Comparison of ENCODE assay signal across 15 cellular contexts in the genomic region with DNA sequence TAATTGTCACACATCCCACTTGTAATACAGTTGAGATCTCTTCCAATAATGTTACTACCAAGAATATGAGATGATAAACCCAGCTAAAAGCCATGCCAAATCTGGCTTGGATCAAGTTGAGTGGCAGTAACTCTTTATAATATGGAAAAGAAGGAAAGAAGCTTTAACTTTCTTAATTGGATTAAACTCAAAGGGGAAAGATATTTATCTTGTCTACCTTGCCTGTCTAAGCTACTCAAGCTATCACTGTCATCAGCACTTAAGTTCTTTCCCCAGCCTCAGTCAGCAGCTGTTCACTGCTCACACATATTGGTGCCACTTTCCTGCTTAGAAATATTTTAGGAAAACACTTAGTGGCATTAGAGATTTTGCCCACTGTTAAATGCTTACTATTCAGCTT.
A peak's percentile ranks its signal among the peaks of the same experiment; 100 is the strongest.
DNase-seq lines count a peak whose midpoint lies in the region; ATAC-seq and TF ChIP-seq lines count a peak whose summit lies in the region.
"Had no signal": no experiment of that assay in that cellular context is flagged by ENCODE, and none has a peak within 500 bp of the region (broad histone marks: within the 10 kb centered on the region; RNA-seq: fewer than 3 reads in every experiment).

No MANE protein-coding gene starts in this region.

- ATAC-seq in GM18909 (IDR thresholded peaks at IDR 0.05; ENCODE audit: poor library complexity, unreplicated experiment): no peak
- ATAC-seq: CD8-positive, alpha-beta T cell; HCT116 had no signal

- H2AFZ ChIP-seq in SK-N-SH (ENCODE audit: low read depth): no peak overlapping the region
- H2AFZ ChIP-seq: GM23248 had no signal

- no peak overlapping the region for H3K27ac ChIP-seq in A673 (ENCODE audit: low read depth, low read length, poor library complexity, severe bottlenecking)
- no peak overlapping the region for H3K27ac ChIP-seq in SK-N-SH (ENCODE audit: low read depth in 2 of 2, low read length in 1 of 2)
- H3K27ac ChIP-seq: GM23248, HL-60 had no signal

- H3K4me3 ChIP-seq in A673 (ENCODE audit: low read depth, low read length, poor library complexity, severe bottlenecking) (no peak overlapping the region), SK-N-SH (ENCODE audit: low read depth in 2 of 2, low read length in 1 of 2) (no peak overlapping the region)
- H3K4me3 ChIP-seq: GM23248 had no signal

- no peaks in the 10 kb centered on the region for H3K27me3 Mint-ChIP-seq in MCF 10A (ENCODE audit: insufficient read depth, unreplicated experiment)

- H3K9me3 Mint-ChIP-seq in MCF 10A (ENCODE audit: unreplicated experiment): no peaks in the 10 kb centered on the region
- H3K9me3 Mint-ChIP-seq: CD14-positive monocyte; CD8-positive, alpha-beta T cell had no signal

- no peak overlapping the region for H3K4me3 Mint-ChIP-seq in MCF 10A (ENCODE audit: unreplicated experiment)
- H3K4me3 Mint-ChIP-seq: CD14-positive monocyte; CD8-positive, alpha-beta T cell had no signal

- H3K36me3 ChIP-seq in A673 (ENCODE audit: insufficient read depth, low read length, poor library complexity, severe bottlenecking): no peaks in the 10 kb centered on the region
- H3K36me3 ChIP-seq in SK-N-SH (replicated peaks in 1 of 2; ENCODE audit: control insufficient read depth in 1 of 2, insufficient read depth in 2 of 2, low read length in 1 of 2): no peaks in the 10 kb centered on the region

- CTCF ChIA-PET in A673 (lab: Charles Lee): no interaction called here
- CTCF ChIA-PET in SK-N-SH (lab: Yijun Ruan, JAX): no interaction called here
- CTCF ChIA-PET in MCF 10A (lab: Yijun Ruan, JAX): interaction anchor here (0.6 to 1.4 kb wide), 4 partner anchors 26 to 260 kb away, joined by 3 to 4 read pairs (median 3); no protein-coding TSS in a partner anchor

- H3K9me3 ChIP-seq in A673 (ENCODE audit: low read depth, low read length, poor library complexity, severe bottlenecking): no peaks in the 10 kb centered on the region
- no peaks in the 10 kb centered on the region for H3K9me3 ChIP-seq in SK-N-SH
- H3K9me3 ChIP-seq: Caco-2 had no signal

- H3K4me2 ChIP-seq in SK-N-SH: no peak overlapping the region

- H3K9ac ChIP-seq in SK-N-SH: no peak overlapping the region
- H3K9ac ChIP-seq: GM23248 had no signal

- intact Hi-C loops in A673 (cut with micrococcal nuclease; ENCODE audit: unreplicated experiment): no loop called here
- intact Hi-C loops in MCF 10A (cut with micrococcal nuclease): no loop called here

- DNase-seq in A673 (ENCODE audit: low spot score) (peak; percentile 12), NCI-H524 (lab: John Stamatoyannopoulos, UW) (peak; percentile 67 to 86), SK-N-SH (peak; percentile 1), myocyte (ENCODE audit: low read depth) (peak; percentile 28), SIG-M5 treated with dmso at 0.1 percent for 504 hours (lab: John Stamatoyannopoulos, UW; ENCODE audit: unreplicated experiment) (no peak), MCF 10A (ENCODE audit: unreplicated experiment) (no peak), COLO829 (ENCODE audit: low spot score) (no peak)
- DNase-seq: Caco-2; CD8-positive, alpha-beta T cell; DMS 273 treated with DMSO at 0.1 percent for 48 hours; GM23248 had no signal

- H3K27ac Mint-ChIP-seq in MCF 10A (ENCODE audit: low read depth, unreplicated experiment): no peak overlapping the region
- H3K27ac Mint-ChIP-seq: CD14-positive monocyte; CD8-positive, alpha-beta T cell had no signal

- H4K20me1 ChIP-seq in SK-N-SH (ENCODE audit: insufficient read depth): no peaks in the 10 kb centered on the region

- BruUV-seq in A673 (replicated peaks; lab: Mats Ljungman, UMichigan) (no TSS peak), MCF 10A (replicated peaks; lab: Mats Ljungman, UMichigan) (no TSS peak)

- TF ChIP-seq RAD21 in SK-N-SH (IDR thresholded peaks at IDR 0.05; ENCODE audit: low read length): no peak

- POLR2A ChIA-PET in A673 (lab: Charles Lee; ENCODE audit: low non-redundant PET): no interaction called here
- POLR2A ChIA-PET in SK-N-SH (lab: Yijun Ruan, JAX): no interaction called here
- POLR2A ChIA-PET in MCF 10A (lab: Yijun Ruan, JAX): no interaction called here

- TF ChIP-seq CTCF in A673 (conservative IDR thresholded peaks at IDR 0.05; ENCODE audit: low read depth, low read length) (no peak), SK-N-SH (IDR thresholded peaks at IDR 0.05) (no peak), MCF 10A (IDR thresholded peaks at IDR 0.05; ENCODE audit: unreplicated experiment) (no peak)

- no peak for TF ChIP-seq EP300 in SK-N-SH (IDR thresholded peaks at IDR 0.05; ENCODE audit: borderline replicate concordance in 1 of 2, low read depth in 1 of 2, low read length in 1 of 2)

- H3K4me1 Mint-ChIP-seq in MCF 10A (ENCODE audit: insufficient read depth, unreplicated experiment): peaks cover 6% of the 10 kb centered on the region
- H3K4me1 Mint-ChIP-seq: CD14-positive monocyte had no signal

- H3K4me1 ChIP-seq in A673 (ENCODE audit: insufficient read depth, low read length, poor library complexity, severe bottlenecking) (no peaks in the 10 kb centered on the region), SK-N-SH (ENCODE audit: control insufficient read depth in 1 of 2, insufficient read depth in 2 of 2, low read depth in 1 of 2, low read length in 1 of 2) (no peaks in the 10 kb centered on the region)

- H3K36me3 Mint-ChIP-seq in MCF 10A (ENCODE audit: insufficient read depth, unreplicated experiment): no peaks in the 10 kb centered on the region
- H3K36me3 Mint-ChIP-seq: CD14-positive monocyte; CD8-positive, alpha-beta T cell had no signal

- no peaks in the 10 kb centered on the region for H3F3A ChIP-seq in SK-N-SH (replicated peaks; ENCODE audit: insufficient read depth)

- no peaks in the 10 kb centered on the region for H3K79me2 ChIP-seq in SK-N-SH (ENCODE audit: insufficient read depth)

- H3K27me3 ChIP-seq in A673 (replicated peaks; ENCODE audit: insufficient read depth, low read depth, low read length, poor library complexity) (no peaks in the 10 kb centered on the region), SK-N-SH (ENCODE audit: insufficient read depth) (no peaks in the 10 kb centered on the region)

- no peaks in the 10 kb centered on the region for H3K9me2 ChIP-seq in SK-N-SH

TF ChIP-seq in SK-N-SH, 30 proteins besides CTCF, POLR2A, EP300 and RAD21:
- TF ChIP-seq GATA2 (CRISPR knock-in tag; IDR thresholded peaks at IDR 0.05) (no peak), TCF12 (IDR thresholded peaks at IDR 0.05) (no peak), TAF1 (IDR thresholded peaks at IDR 0.05; ENCODE audit: borderline replicate concordance, low read depth, low read length) (no peak), NFIC (IDR thresholded peaks at IDR 0.05; ENCODE audit: borderline replicate concordance) (no peak), USF1 (IDR thresholded peaks at IDR 0.05; ENCODE audit: borderline replicate concordance, low read depth) (no peak), JUND (IDR thresholded peaks at IDR 0.05) (no peak), RCOR1 (IDR thresholded peaks at IDR 0.05; ENCODE audit: low read length) (no peak)

Comparison
In these comparisons a context has a peak if more than half of its experiments do, and no peak if none do; other contexts are left out.
1. DNase-seq: peak in A673 (single experiment), NCI-H524 (2 of 2), SK-N-SH (single experiment) and myocyte (single experiment); none in SIG-M5 treated with dmso at 0.1 percent for 504 hours (single experiment), MCF 10A (single experiment) and COLO829 (single experiment).